Comparison of ENCODE assay signal across 1 cellular context in the genomic region with DNA sequence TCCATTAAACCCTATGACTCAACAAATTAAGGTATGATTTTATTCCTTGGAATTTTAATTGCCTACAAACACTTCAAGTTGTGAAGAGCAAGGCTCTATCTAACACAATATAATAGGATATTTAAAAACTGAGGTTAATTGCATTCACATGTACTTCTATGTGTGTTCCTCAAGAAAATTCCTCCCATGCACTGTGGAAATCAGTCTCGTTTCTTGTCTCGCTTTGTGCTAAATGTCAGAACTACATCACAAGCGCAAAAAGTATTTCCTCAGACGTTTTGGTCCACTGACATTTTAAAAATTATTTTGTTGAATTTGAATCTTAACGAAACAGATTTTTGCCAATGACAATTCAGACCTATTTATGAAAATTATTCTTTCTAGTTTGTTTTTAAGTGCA.
TF ChIP-seq lines count a peak whose summit lies in the region.

No MANE protein-coding gene starts in this region.

TF ChIP-seq in neural cell, 6 proteins besides CTCF, POLR2A, EP300 and RAD21:
- TF ChIP-seq, protein P1, sequence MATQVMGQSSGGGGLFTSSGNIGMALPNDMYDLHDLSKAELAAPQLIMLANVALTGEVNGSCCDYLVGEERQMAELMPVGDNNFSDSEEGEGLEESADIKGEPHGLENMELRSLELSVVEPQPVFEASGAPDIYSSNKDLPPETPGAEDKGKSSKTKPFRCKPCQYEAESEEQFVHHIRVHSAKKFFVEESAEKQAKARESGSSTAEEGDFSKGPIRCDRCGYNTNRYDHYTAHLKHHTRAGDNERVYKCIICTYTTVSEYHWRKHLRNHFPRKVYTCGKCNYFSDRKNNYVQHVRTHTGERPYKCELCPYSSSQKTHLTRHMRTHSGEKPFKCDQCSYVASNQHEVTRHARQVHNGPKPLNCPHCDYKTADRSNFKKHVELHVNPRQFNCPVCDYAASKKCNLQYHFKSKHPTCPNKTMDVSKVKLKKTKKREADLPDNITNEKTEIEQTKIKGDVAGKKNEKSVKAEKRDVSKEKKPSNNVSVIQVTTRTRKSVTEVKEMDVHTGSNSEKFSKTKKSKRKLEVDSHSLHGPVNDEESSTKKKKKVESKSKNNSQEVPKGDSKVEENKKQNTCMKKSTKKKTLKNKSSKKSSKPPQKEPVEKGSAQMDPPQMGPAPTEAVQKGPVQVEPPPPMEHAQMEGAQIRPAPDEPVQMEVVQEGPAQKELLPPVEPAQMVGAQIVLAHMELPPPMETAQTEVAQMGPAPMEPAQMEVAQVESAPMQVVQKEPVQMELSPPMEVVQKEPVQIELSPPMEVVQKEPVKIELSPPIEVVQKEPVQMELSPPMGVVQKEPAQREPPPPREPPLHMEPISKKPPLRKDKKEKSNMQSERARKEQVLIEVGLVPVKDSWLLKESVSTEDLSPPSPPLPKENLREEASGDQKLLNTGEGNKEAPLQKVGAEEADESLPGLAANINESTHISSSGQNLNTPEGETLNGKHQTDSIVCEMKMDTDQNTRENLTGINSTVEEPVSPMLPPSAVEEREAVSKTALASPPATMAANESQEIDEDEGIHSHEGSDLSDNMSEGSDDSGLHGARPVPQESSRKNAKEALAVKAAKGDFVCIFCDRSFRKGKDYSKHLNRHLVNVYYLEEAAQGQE (IDR thresholded peaks at IDR 0.05; ENCODE audit: borderline replicate concordance) = no peak
- TF ChIP-seq TAF1 (IDR thresholded peaks at IDR 0.05; ENCODE audit: low read depth) = no peak
- no peak for TF ChIP-seq EZH2 (IDR thresholded peaks at IDR 0.05; ENCODE audit: borderline replicate concordance, insufficient read depth, low read length, poor library complexity, severe bottlenecking)
